Comparison of ENCODE assay signal across 11 cellular contexts in the genomic region with DNA sequence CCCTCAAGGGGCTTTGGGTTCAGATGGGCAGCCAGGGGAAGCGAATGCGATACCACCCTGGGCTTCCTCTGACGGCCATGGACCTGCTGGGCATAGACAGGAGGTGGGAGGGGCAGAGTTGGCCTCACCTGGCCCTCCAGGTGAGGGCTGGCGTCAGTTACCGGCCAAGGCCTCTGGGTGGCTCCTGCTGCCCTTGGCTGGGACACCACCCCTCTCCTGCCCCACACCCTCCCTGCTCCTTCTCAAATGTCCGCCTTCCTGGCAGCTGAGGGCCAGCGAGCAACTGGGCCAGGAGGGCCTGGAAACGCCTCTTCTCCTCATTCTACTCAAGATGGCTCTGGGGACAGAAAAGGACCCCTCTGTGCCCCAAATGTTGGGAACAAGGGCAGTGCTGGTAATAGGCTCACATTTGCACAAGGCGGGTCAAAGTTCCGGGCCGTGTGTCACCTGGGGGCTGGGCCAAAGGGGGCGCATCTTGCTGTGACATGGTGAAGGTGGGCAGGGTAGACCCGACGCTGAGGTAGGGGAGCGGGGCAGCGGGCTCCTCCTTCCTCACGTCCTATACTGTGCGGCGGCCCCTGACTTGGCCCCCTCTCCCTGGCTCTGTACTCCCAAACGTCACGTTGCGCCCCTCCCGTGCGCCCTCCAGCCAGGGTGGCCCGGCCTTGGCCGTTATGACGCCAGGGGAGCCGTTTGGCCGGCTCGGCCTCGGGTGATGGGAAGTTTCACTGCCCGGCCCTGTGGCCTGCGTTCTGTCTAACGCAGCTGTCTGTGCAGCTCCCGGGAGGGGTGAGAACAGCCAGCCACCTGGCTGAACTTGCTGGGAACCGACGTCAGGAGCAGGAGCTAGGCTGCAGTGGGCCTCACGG. TPM values are rescaled to one million over a fixed set of nuclear protein-coding genes. Genes with fewer than 3 reads are reported as not detected.
DNase-seq lines count a peak whose midpoint lies in the region; TF ChIP-seq lines count a peak whose summit lies in the region.
"Had no signal": no experiment of that assay in that cellular context is flagged by ENCODE, and none has a peak within 500 bp of the region (broad histone marks: within the 10 kb centered on the region; RNA-seq: fewer than 3 reads in every experiment).

No MANE protein-coding gene starts in this region.

- H3K27ac ChIP-seq in VCaP (no peak overlapping the region), iPS-20b (ENCODE audit: low read length) (no peak overlapping the region), stomach smooth muscle (ENCODE audit: low read length) (peak overlapping the region; percentile 62)

- H3K27me3 ChIP-seq in iPS-20b (ENCODE audit: insufficient read depth, low read length) (peaks cover 43% of the 10 kb centered on the region), stomach smooth muscle (ENCODE audit: control insufficient read depth in 1 of 2, insufficient read depth in 2 of 2, low read length in 2 of 2) (peaks cover 0 to 5% of the 10 kb centered on the region in 2 donors)

- peak; percentile 76 for TF ChIP-seq CTCF in VCaP (conservative IDR thresholded peaks at IDR 0.05)

- H3K9ac ChIP-seq in iPS-20b (ENCODE audit: low read depth, low read length) (no peak overlapping the region), stomach smooth muscle (ENCODE audit: low read length in 2 of 2) (peak overlapping the region; percentile 21 to 33)

- peak overlapping the region; percentile 62; the same call in 1 of the 2 replicates for H3K4me3 ChIP-seq in iPS-20b (ENCODE audit: low read length)
- H3K4me3 ChIP-seq in stomach smooth muscle (ENCODE audit: low read length in 2 of 2): no peak overlapping the region

- DNase-seq in LHCN-M2 (ENCODE audit: low read depth): peak; percentile 11
- DNase-seq in stimulated activated naive CD4-positive, alpha-beta T cell treated with Interleukin-2 at 50 U/mL for 16 hours (lab: John Stamatoyannopoulos, UW): no peak
- DNase-seq in SW 1271 (lab: John Stamatoyannopoulos, UW): no peak
- DNase-seq in Ammon's horn (ENCODE audit: low spot score): no peak
- DNase-seq: activated gamma-delta T cell treated with Interleukin-2 at 50 U/mL for 16 hours, NCI-H1105 had no signal

- H3K36me3 ChIP-seq in iPS-20b (ENCODE audit: insufficient read depth, low read depth, low read length) (no peaks in the 10 kb centered on the region), stomach smooth muscle (ENCODE audit: control insufficient read depth in 2 of 2, insufficient read depth in 2 of 2, low read length in 2 of 2) (no peaks in the 10 kb centered on the region)

- H3K4me1 ChIP-seq in iPS-20b (ENCODE audit: insufficient read depth, low read length) (peaks cover 6% of the 10 kb centered on the region; the same call in 1 of the 2 replicates), stomach smooth muscle (ENCODE audit: control insufficient read depth, insufficient read depth, low read length) (peaks cover 11% of the 10 kb centered on the region)

- H3K9me3 ChIP-seq in iPS-20b (ENCODE audit: insufficient read depth, low read depth, low read length) (no peaks in the 10 kb centered on the region; the same call in 1 of the 2 replicates), stomach smooth muscle (ENCODE audit: control insufficient read depth in 2 of 2, low read length in 2 of 2) (no peaks in the 10 kb centered on the region)

RNA-seq across cellular contexts. Expression of a gene that starts 18.1 kb away (rescaled TPM):
- not detected in 2 replicates for total RNA-seq in LHCN-M2 (2014; rRNA removed)
- polyA plus RNA-seq in LHCN-M2 (2012): not detected
- total RNA-seq: subcutaneous adipose tissue; T-helper 2 cell treated with Interferon-gamma antibody and Interleukin-4, amounts not matched to agents 100 ng/mL and 5 ng/mL, for 36 hours had no signal
